In the genomic region with DNA sequence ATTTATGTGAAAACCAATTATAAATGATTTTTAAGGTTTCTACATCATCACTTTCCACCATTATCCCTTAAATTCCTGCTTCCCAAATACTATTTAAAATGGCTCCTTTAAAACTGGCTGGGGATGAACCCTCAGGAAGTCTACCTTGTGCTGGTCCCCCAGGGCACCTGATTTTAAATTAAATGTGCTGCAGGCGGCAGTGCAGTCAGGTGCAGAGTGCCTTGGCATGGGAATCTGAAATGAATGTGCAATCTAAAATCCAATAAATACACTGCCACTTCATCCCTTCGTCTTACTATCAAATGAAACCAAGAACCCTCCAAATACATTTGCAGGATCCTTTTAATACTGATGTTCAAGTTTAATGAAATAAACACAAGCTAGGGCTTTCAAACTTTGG, we compare ENCODE assay signal across 21 cellular contexts.
DNase-seq lines count a peak whose midpoint lies in the region; ATAC-seq, FAIRE-seq and TF ChIP-seq lines count a peak whose summit lies in the region.
"Had no signal": no experiment of that assay in that cellular context is flagged by ENCODE, and none has a peak within 500 bp of the region (broad histone marks: within the 10 kb centered on the region; RNA-seq: fewer than 3 reads in every experiment).

No MANE protein-coding gene starts in this region.

- peak overlapping the region; percentile 83 for H3K27ac ChIP-seq in left ventricle myocardium inferior (replicated peaks)
- H3K27ac ChIP-seq in right cardiac atrium (ENCODE audit: low read length), result no peak overlapping the region
- H3K27ac ChIP-seq in pancreas, result no peak overlapping the region
- H3K27ac ChIP-seq: BLaER1, SK-N-MC had no signal

- DNase-seq in left ventricle myocardium inferior (no peak), right cardiac atrium (no peak), NCI-H69 (lab: John Stamatoyannopoulos, UW) (peak; percentile 48), pancreas (no peak), DMS53 treated with DMSO at 0.1 percent for 48 hours (lab: John Stamatoyannopoulos, UW; ENCODE audit: unreplicated experiment) (no peak), HuH-7 (ENCODE audit: low spot score) (no peak)
- DNase-seq in activated CD4-positive, alpha-beta T cell treated with anti-CD3 and anti-CD28 coated beads, Interleukin-2, amount 50 U/mL, for 1 hour, result no peak
- DNase-seq: CD4-positive, alpha-beta memory T cell; DMS53; NCI-H1105 treated with DMSO at 0.1 percent for 48 hours; NCI-H187; NCI-H345; NCI-H524 treated with DMSO at 0.1 percent for 48 hours; NK-92 treated with Interleukin-12 subunit alpha and Interleukin-12 subunit beta, amount 100 ng/mL, for 24 hours; SHP77 had no signal

- H3K27me3 ChIP-seq in left ventricle myocardium inferior (ENCODE audit: low read depth), result no peaks in the 10 kb centered on the region
- H3K27me3 ChIP-seq in right cardiac atrium (ENCODE audit: control insufficient read depth, insufficient read depth), result no peaks in the 10 kb centered on the region
- H3K27me3 ChIP-seq in pancreas, result no peaks in the 10 kb centered on the region
- H3K27me3 ChIP-seq: BLaER1 had no signal

- intact Hi-C loops in left ventricle myocardium inferior (cut with micrococcal nuclease) (no loop called here), right cardiac atrium (cut with DNase I) (no loop called here), pancreas (cut with DNase I) (no loop called here)

- no peak for ATAC-seq in right cardiac atrium
- ATAC-seq in pancreas, result peak in 3 of 4 donors; percentile 43 to 60 (median 46)
- ATAC-seq: K562 had no signal

- FAIRE-seq in pancreas (lab: Jason Lieb, UNC), result no peak
- FAIRE-seq: GM18507, H1, K562, RCC 7860 had no signal

- TF ChIP-seq CTCF in left ventricle myocardium inferior (IDR thresholded peaks at IDR 0.05; ENCODE audit: borderline replicate concordance) (no peak), pancreas (IDR thresholded peaks at IDR 0.05) (no peak)

- peaks cover 33% of the 10 kb centered on the region for H3K4me1 ChIP-seq in left ventricle myocardium inferior
- no peaks in the 10 kb centered on the region for H3K4me1 ChIP-seq in right cardiac atrium (ENCODE audit: control insufficient read depth, insufficient read depth, low read length)
- peaks cover 0 to 5% (median 0%) of the 10 kb centered on the region in 3 donors for H3K4me1 ChIP-seq in pancreas
- H3K4me1 ChIP-seq: BLaER1 had no signal

- H3K36me3 ChIP-seq in left ventricle myocardium inferior (no peaks in the 10 kb centered on the region), pancreas (no peaks in the 10 kb centered on the region)
- H3K36me3 ChIP-seq: BLaER1 had no signal

- WGBS in right cardiac atrium, result 80% methylated on average over 2 of the region's 2 CpGs
- WGBS in pancreas, 2 donors, result 47 to 49% methylated on average over 2 of the region's 2 CpGs

- no peak overlapping the region for H3K4me3 ChIP-seq in left ventricle myocardium inferior
- H3K4me3 ChIP-seq in right cardiac atrium (ENCODE audit: low read length), result no peak overlapping the region
- H3K4me3 ChIP-seq in pancreas, result no peak overlapping the region
- H3K4me3 ChIP-seq: BLaER1, K562, SK-N-MC had no signal

- H3K9me3 ChIP-seq in left ventricle myocardium inferior (replicated peaks) (no peaks in the 10 kb centered on the region), right cardiac atrium (ENCODE audit: control insufficient read depth, low read length) (no peaks in the 10 kb centered on the region), pancreas (no peaks in the 10 kb centered on the region)
- H3K9me3 ChIP-seq: BLaER1 had no signal

Comparison
In these comparisons a context has a peak if more than half of its experiments do, and no peak if none do; other contexts are left out.
1. ATAC-seq: peak in pancreas (3 of 4); none in right cardiac atrium (0 of 2).